18 cellular contexts compared by ENCODE assay signal in the genomic region with DNA sequence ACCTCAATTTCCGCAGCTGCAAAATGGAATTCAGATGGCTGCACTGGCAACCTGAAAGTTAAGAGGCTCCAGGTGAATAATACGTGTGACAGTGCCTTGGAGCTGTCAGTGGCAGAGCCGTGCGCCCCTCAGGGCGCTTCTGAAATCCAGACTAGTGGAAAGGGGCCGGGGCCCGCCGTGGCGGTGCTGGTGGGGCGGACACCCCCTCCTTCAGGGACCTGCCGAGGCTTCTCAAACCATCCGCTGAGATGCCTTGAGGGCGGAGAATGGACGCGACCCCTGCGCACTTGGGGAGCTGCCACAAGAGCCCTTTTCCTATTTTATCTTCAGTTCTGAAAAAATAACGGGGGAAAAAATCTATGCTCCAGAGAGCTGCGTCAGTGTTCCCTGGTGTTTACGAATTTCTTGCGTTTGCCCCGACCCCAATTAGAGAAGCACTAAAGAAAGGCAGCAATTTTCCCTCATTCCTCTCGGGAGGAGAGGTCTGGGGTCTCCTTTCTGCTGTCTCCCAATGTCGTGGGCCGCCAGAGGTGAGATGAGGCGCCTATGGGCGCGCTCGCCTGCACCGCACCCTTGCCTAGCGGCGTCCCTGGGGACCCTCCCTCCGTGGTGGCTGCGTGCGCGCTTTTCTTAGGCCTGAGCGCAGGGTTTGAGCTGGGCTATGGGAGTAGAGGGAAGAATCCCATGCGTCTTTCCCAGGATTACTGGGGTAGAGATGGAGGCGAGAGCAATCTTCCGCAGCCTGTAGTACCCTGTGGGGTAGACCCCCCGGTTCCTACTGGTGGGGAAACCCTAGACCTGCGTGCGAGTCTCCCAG. TPM values are rescaled to one million over a fixed set of nuclear protein-coding genes. Genes with fewer than 3 reads are reported as not detected.
A peak's percentile ranks its signal among the peaks of the same experiment; 100 is the strongest.
DNase-seq lines count a peak whose midpoint lies in the region; ATAC-seq and TF ChIP-seq lines count a peak whose summit lies in the region.
"Had no signal": no experiment of that assay in that cellular context is flagged by ENCODE, and none has a peak within 500 bp of the region (broad histone marks: within the 10 kb centered on the region; RNA-seq: fewer than 3 reads in every experiment).

No MANE protein-coding gene starts in this region.

- H3K4ac ChIP-seq in neuronal stem cell (ENCODE audit: low read length), result no peak overlapping the region

- POLR2A ChIA-PET in WTC11 (lab: Charles Lee), result interaction anchor here (0.6 to 0.7 kb wide), 2 partner anchors 54 to 167 kb away, joined by 3 read pairs; no protein-coding TSS in a partner anchor

- intact Hi-C loops in cardiac septum (cut with DNase I) (no loop called here), Right ventricle myocardium inferior (cut with DNase I) (no loop called here)

- H3K4me3 ChIP-seq in iPS-20b (ENCODE audit: low read length), result peak overlapping the region; percentile 52; the same call in 1 of the 2 replicates
- H3K4me3 ChIP-seq in neuronal stem cell (ENCODE audit: low read length in 2 of 2), result no peak overlapping the region
- H3K4me3 ChIP-seq in Karpas-422 (ENCODE audit: low read length), result no peak overlapping the region
- H3K4me3 ChIP-seq: BLaER1 had no signal

- H3K14ac ChIP-seq in neuronal stem cell (ENCODE audit: low read length), result no peak overlapping the region

- ATAC-seq in Right ventricle myocardium inferior (no peak), WTC11 (no peak), HG02840 (IDR thresholded peaks at IDR 0.05; ENCODE audit: low FRiP score, unreplicated experiment) (no peak), GM18517 (IDR thresholded peaks at IDR 0.05; ENCODE audit: unreplicated experiment) (no peak)
- ATAC-seq: HCT116 had no signal

- H3K18ac ChIP-seq in neuronal stem cell (ENCODE audit: low read length), result no peak overlapping the region

- no peaks in the 10 kb centered on the region for H3K9me3 ChIP-seq in iPS-20b (ENCODE audit: insufficient read depth, low read depth, low read length)
- H3K9me3 ChIP-seq in neuronal stem cell (replicated peaks in 1 of 2; ENCODE audit: control insufficient read depth in 2 of 2, insufficient read depth in 1 of 2, low read depth in 1 of 2, low read length in 2 of 2), result no peaks in the 10 kb centered on the region
- no peaks in the 10 kb centered on the region for H3K9me3 ChIP-seq in Karpas-422 (ENCODE audit: low read length)
- H3K9me3 ChIP-seq: Caco-2 had no signal

- no peak overlapping the region for H2AK5ac ChIP-seq in neuronal stem cell (ENCODE audit: low read depth, low read length)

- H2AFZ ChIP-seq in neuronal stem cell (ENCODE audit: low read length) (no peak overlapping the region), Karpas-422 (ENCODE audit: low read length) (no peak overlapping the region)

- no peak overlapping the region for H3K4me2 ChIP-seq in neuronal stem cell (ENCODE audit: insufficient read depth, low read length, poor library complexity, severe bottlenecking)
- H3K4me2 ChIP-seq in Karpas-422 (ENCODE audit: low read depth, low read length, poor library complexity, severe bottlenecking), result no peak overlapping the region
- H3K4me2 ChIP-seq: BLaER1 had no signal

- no peaks in the 10 kb centered on the region for H3K9me3 Mint-ChIP-seq in WTC11

- DNase-seq in cardiac septum (ENCODE audit: low spot score) (peak; percentile 53), Right ventricle myocardium inferior (ENCODE audit: missing footprints) (no peak), WTC11 (ENCODE audit: low spot score) (no peak), neuronal stem cell (ENCODE audit: low spot score) (no peak), Karpas-422 (no peak)
- DNase-seq: AML-193; Caco-2; CD8-positive, alpha-beta memory T cell; DND-41; GF-D8; GOT3 had no signal

- no peaks in the 10 kb centered on the region for H3K36me3 Mint-ChIP-seq in WTC11
- H3K36me3 Mint-ChIP-seq: CD8-positive, alpha-beta memory T cell had no signal

- no peak overlapping the region for H3K9ac ChIP-seq in iPS-20b (ENCODE audit: low read depth, low read length)
- H3K9ac ChIP-seq in neuronal stem cell (ENCODE audit: low read depth, low read length, poor library complexity), result peak overlapping the region; percentile 9
- no peak overlapping the region for H3K9ac ChIP-seq in Karpas-422 (ENCODE audit: low read length)
- H3K9ac ChIP-seq: BLaER1 had no signal

- H3K27me3 ChIP-seq in iPS-20b (ENCODE audit: insufficient read depth, low read length), result peaks cover 85% of the 10 kb centered on the region
- H3K27me3 ChIP-seq in neuronal stem cell (ENCODE audit: control insufficient read depth in 3 of 3, insufficient read depth in 3 of 3, low read depth in 1 of 3, low read length in 3 of 3), result peaks cover 35 to 75% (median 69%) of the 10 kb centered on the region in 3 experiments
- H3K27me3 ChIP-seq in Karpas-422 (ENCODE audit: low read length), result no peaks in the 10 kb centered on the region

- H3K4me1 ChIP-seq in iPS-20b (ENCODE audit: insufficient read depth, low read length) (no peaks in the 10 kb centered on the region), neuronal stem cell (ENCODE audit: control insufficient read depth in 2 of 2, insufficient read depth in 1 of 2, low read depth in 1 of 2, low read length in 2 of 2) (peaks cover 0 to 2% of the 10 kb centered on the region in 2 donors), Karpas-422 (ENCODE audit: low read length) (no peaks in the 10 kb centered on the region)
- H3K4me1 ChIP-seq: BLaER1, Caco-2 had no signal

- no peak overlapping the region for H2BK12ac ChIP-seq in neuronal stem cell (ENCODE audit: low read length)

- H3K79me2 ChIP-seq in Karpas-422 (ENCODE audit: low read length), result no peaks in the 10 kb centered on the region

- peaks cover 69% of the 10 kb centered on the region for H3K27me3 Mint-ChIP-seq in WTC11 (ENCODE audit: low read depth)

- TF ChIP-seq CTCF in WTC11 (IDR thresholded peaks at IDR 0.05), result no peak

- no peaks in the 10 kb centered on the region for H3K9me2 ChIP-seq in Karpas-422 (replicated peaks; ENCODE audit: insufficient read depth, low read length)

- no peak overlapping the region for H3K27ac Mint-ChIP-seq in WTC11

- H3K27ac ChIP-seq in iPS-20b (ENCODE audit: low read length), result no peak overlapping the region
- no peak overlapping the region for H3K27ac ChIP-seq in neuronal stem cell (replicated peaks; ENCODE audit: low read length)
- H3K27ac ChIP-seq in Karpas-422 (ENCODE audit: low read length), result no peak overlapping the region
- H3K27ac ChIP-seq: 22Rv1, BLaER1 had no signal

- H3K4me3 Mint-ChIP-seq in WTC11, result peak overlapping the region; percentile 57
- H3K4me3 Mint-ChIP-seq: CD8-positive, alpha-beta memory T cell had no signal

- H3K79me1 ChIP-seq in neuronal stem cell (ENCODE audit: low read depth, low read length), result no peaks in the 10 kb centered on the region

- no peak overlapping the region for H2BK120ac ChIP-seq in neuronal stem cell (ENCODE audit: low read depth, low read length)

- H2BK15ac ChIP-seq in neuronal stem cell (ENCODE audit: low read length), result no peak overlapping the region

- no peak overlapping the region for H2BK5ac ChIP-seq in neuronal stem cell (ENCODE audit: low read length)

- peaks cover 22% of the 10 kb centered on the region for H3K4me1 Mint-ChIP-seq in WTC11
- H3K4me1 Mint-ChIP-seq: CD8-positive, alpha-beta memory T cell had no signal

- no peak overlapping the region for H3K23ac ChIP-seq in neuronal stem cell (ENCODE audit: low read depth, low read length, poor library complexity)

- H4K8ac ChIP-seq in neuronal stem cell (ENCODE audit: low read depth, low read length), result no peak overlapping the region

- no peaks in the 10 kb centered on the region for H3K36me3 ChIP-seq in iPS-20b (ENCODE audit: insufficient read depth, low read depth, low read length)
- no peaks in the 10 kb centered on the region for H3K36me3 ChIP-seq in neuronal stem cell (replicated peaks in 1 of 2; ENCODE audit: control insufficient read depth in 2 of 2, insufficient read depth in 2 of 2, low read length in 2 of 2)
- H3K36me3 ChIP-seq in Karpas-422 (ENCODE audit: insufficient read depth, low read length), result no peaks in the 10 kb centered on the region
- H3K36me3 ChIP-seq: BLaER1 had no signal

- CTCF ChIA-PET in WTC11 (lab: Charles Lee), result interaction anchor here (0.7 to 3.9 kb wide), 10 partner anchors 8 to 478 kb away, joined by 3 to 25 read pairs (median 6); no protein-coding TSS in a partner anchor

- 0 out of 2 replicates have a peak, but pooled peaks cover 6% of the 10 kb centered on the region for H4K20me1 ChIP-seq in Karpas-422 (ENCODE audit: insufficient read depth, low read depth, low read length)

- no CpG with 5 or more reads among the region's 42 CpGs for WGBS in neuronal stem cell (ENCODE audit: extremely low coverage in 2 of 2, insufficient read length in 2 of 2, insufficient replicate concordance in 1 of 2), 2 donors

- H4K91ac ChIP-seq in neuronal stem cell (ENCODE audit: low read depth, low read length, poor library complexity), result no peak overlapping the region

TF ChIP-seq in WTC11, 78 proteins besides CTCF, POLR2A, EP300 and RAD21:
- TF ChIP-seq CREM (CRISPR knock-in tag; IDR thresholded peaks at IDR 0.05), result no peak
- TF ChIP-seq, protein P1, sequence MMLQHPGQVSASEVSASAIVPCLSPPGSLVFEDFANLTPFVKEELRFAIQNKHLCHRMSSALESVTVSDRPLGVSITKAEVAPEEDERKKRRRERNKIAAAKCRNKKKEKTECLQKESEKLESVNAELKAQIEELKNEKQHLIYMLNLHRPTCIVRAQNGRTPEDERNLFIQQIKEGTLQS (CRISPR knock-in tag; conservative IDR thresholded peaks at IDR 0.05), result no peak
- TF ChIP-seq ELF4 (CRISPR knock-in tag; IDR thresholded peaks at IDR 0.05; ENCODE audit: low read depth), result no peak

RNA-seq across cellular contexts. Expression of a gene that starts 2.2 kb away (rescaled TPM):
- total RNA-seq in cardiac septum (0.32 TPM), Right ventricle myocardium inferior (0.11 TPM), WTC11 (2021) (4.0 to 4.8 TPM (median 4.5 TPM) in 3 replicates)
- polyA plus RNA-seq in neuronal stem cell (2013, experiment 1 of 2), result 0.03 TPM
- polyA plus RNA-seq in neuronal stem cell (2013, experiment 2 of 2), result 0.03 TPM
- not detected in 2 replicates for total RNA-seq in Karpas-422 (2014; rRNA removed; shearing (Covaris generic); ENCODE audit: low replicate concordance)
- total RNA-seq: Caco-2; CD8-positive, alpha-beta memory T cell; HT-29 had no signal
- polyA plus RNA-seq: CD8-positive, alpha-beta memory T cell had no signal
